In genomic region chr9:110033869-110034268, GRCh38 we compare ENCODE assay signal across 20 cellular contexts.
DNase-seq lines count a peak whose midpoint lies in the region; ATAC-seq and TF ChIP-seq lines count a peak whose summit lies in the region.
"Had no signal": no experiment of that assay in that cellular context is flagged by ENCODE, and none has a peak within 500 bp of the region (broad histone marks: within the 10 kb centered on the region; RNA-seq: fewer than 3 reads in every experiment).

No MANE protein-coding gene starts in this region.

- intact Hi-C loops in left lung (cut with DNase I) = no loop called here

- peaks cover 16% of the 10 kb centered on the region for H3K4me1 Mint-ChIP-seq in neural progenitor cell

- H3K4me3 ChIP-seq in neural progenitor cell = no peak overlapping the region
- H3K4me3 ChIP-seq in left lung = no peak overlapping the region
- H3K4me3 ChIP-seq: cardiac muscle cell, left ventricle myocardium inferior, thoracic aorta had no signal

- no peak for ATAC-seq in HG03045 (IDR thresholded peaks at IDR 0.05; ENCODE audit: unreplicated experiment)
- no peak for ATAC-seq in GM18907 (IDR thresholded peaks at IDR 0.05; ENCODE audit: unreplicated experiment)
- ATAC-seq in left lung = no peak
- ATAC-seq: HepG2; stimulated activated memory B cell treated with anti-CD40 and anti-IgM and Interleukin-4, amounts not matched to agents 10 μg/mL and 1 μg/mL and 100 μg/mL, for 72 hours had no signal

- TF ChIP-seq CTCF in neural progenitor cell (IDR thresholded peaks at IDR 0.05) = no peak
- TF ChIP-seq CTCF in left lung (IDR thresholded peaks at IDR 0.05) = no peak

- H3K4me1 ChIP-seq in neural progenitor cell = peaks cover 11% of the 10 kb centered on the region
- H3K4me1 ChIP-seq in left lung = peaks cover 0 to 17% of the 10 kb centered on the region in 2 donors

- H3K9me3 ChIP-seq in neural progenitor cell (ENCODE audit: low read depth) = no peaks in the 10 kb centered on the region
- H3K9me3 ChIP-seq in left lung = no peaks in the 10 kb centered on the region
- H3K9me3 ChIP-seq: left ventricle myocardium inferior, neutrophil, thoracic aorta had no signal

- no peaks in the 10 kb centered on the region for H3K9me3 Mint-ChIP-seq in neural progenitor cell
- H3K9me3 Mint-ChIP-seq: activated T-helper 1 cell treated with anti-CD3 and anti-CD28 coated beads, Interleukin-12 subunit alpha, Interleukin-12 subunit beta, Interleukin-2, Interleukin-4 antibody, amounts not matched to agents 30 ng/mL and 10 ng/mL and 1 ng/mL, durations not matched to agents 14 hours and 24 hours and 36 hours; CD8-positive, alpha-beta memory T cell; stimulated activated memory B cell treated with anti-CD40 and anti-IgM and Interleukin-4, amounts not matched to agents 10 μg/mL and 1 μg/mL and 100 μg/mL, for 72 hours had no signal

- no peaks in the 10 kb centered on the region for H4K20me1 ChIP-seq in neural progenitor cell (ENCODE audit: low read depth)

- no peaks in the 10 kb centered on the region for H3K36me3 Mint-ChIP-seq in neural progenitor cell
- H3K36me3 Mint-ChIP-seq: CD8-positive, alpha-beta memory T cell; stimulated activated memory B cell treated with anti-CD40 and anti-IgM and Interleukin-4, amounts not matched to agents 10 μg/mL and 1 μg/mL and 100 μg/mL, for 72 hours had no signal

- peak; percentile 79 for DNase-seq in EL
- peak; percentile 84 for DNase-seq in M059J (ENCODE audit: low read depth)
- DNase-seq in astrocyte of the hippocampus (ENCODE audit: low read depth, low spot score) = peak; percentile 57
- peak; percentile 22 for DNase-seq in neural progenitor cell (ENCODE audit: low spot score)
- no peak for DNase-seq in activated naive CD4-positive, alpha-beta T cell treated with Interleukin-2 at 50 U/mL for 16 hours
- DNase-seq in left lung = no peak
- DNase-seq: activated CD4-positive, alpha-beta T cell treated with anti-CD3 and anti-CD28 coated beads for 1 hour; CD8-positive, alpha-beta memory T cell; DMS79 treated with DMSO at 0.1 percent for 48 hours; left ventricle myocardium inferior; NCI-H1436 treated with DMSO at 0.1 percent for 48 hours; retina had no signal

- H3K36me3 ChIP-seq in neural progenitor cell = no peaks in the 10 kb centered on the region
- H3K36me3 ChIP-seq in left lung = no peaks in the 10 kb centered on the region
- H3K36me3 ChIP-seq: cardiac muscle cell, left ventricle myocardium inferior, neutrophil, thoracic aorta had no signal

- H3F3A ChIP-seq in neural progenitor cell (ENCODE audit: low read depth) = no peaks in the 10 kb centered on the region

- no peak overlapping the region for H3K4me2 ChIP-seq in neural progenitor cell

- no peak overlapping the region for H3K9ac ChIP-seq in neural progenitor cell

- H3K27me3 Mint-ChIP-seq in neural progenitor cell (ENCODE audit: insufficient read depth, low read depth) = peaks cover 5% of the 10 kb centered on the region
- H3K27me3 Mint-ChIP-seq: stimulated activated memory B cell treated with anti-CD40 and anti-IgM and Interleukin-4, amounts not matched to agents 10 μg/mL and 1 μg/mL and 100 μg/mL, for 72 hours had no signal

- no peak overlapping the region for H2AFZ ChIP-seq in neural progenitor cell (replicated peaks)

- no peaks in the 10 kb centered on the region for H3K27me3 ChIP-seq in neural progenitor cell
- no peaks in the 10 kb centered on the region for H3K27me3 ChIP-seq in left lung
- H3K27me3 ChIP-seq: cardiac muscle cell, neutrophil had no signal

- H3K27ac ChIP-seq in neural progenitor cell (no peak overlapping the region), left lung (no peak overlapping the region)
- H3K27ac ChIP-seq: cardiac muscle cell, left ventricle myocardium inferior, neutrophil had no signal

- no peak overlapping the region for H3K4me3 Mint-ChIP-seq in neural progenitor cell
- H3K4me3 Mint-ChIP-seq: activated T-helper 1 cell treated with anti-CD3 and anti-CD28 coated beads, Interleukin-12 subunit alpha, Interleukin-12 subunit beta, Interleukin-2, Interleukin-4 antibody, amounts not matched to agents 30 ng/mL and 10 ng/mL and 1 ng/mL, durations not matched to agents 14 hours and 24 hours and 36 hours; CD8-positive, alpha-beta memory T cell; stimulated activated memory B cell treated with anti-CD40 and anti-IgM and Interleukin-4, amounts not matched to agents 10 μg/mL and 1 μg/mL and 100 μg/mL, for 72 hours had no signal

- no peaks in the 10 kb centered on the region for H3K79me2 ChIP-seq in neural progenitor cell (ENCODE audit: low read depth)

- no peak overlapping the region for H3K27ac Mint-ChIP-seq in neural progenitor cell
- H3K27ac Mint-ChIP-seq: CD8-positive, alpha-beta memory T cell; stimulated activated memory B cell treated with anti-CD40 and anti-IgM and Interleukin-4, amounts not matched to agents 10 μg/mL and 1 μg/mL and 100 μg/mL, for 72 hours had no signal

Comparison
In these comparisons a context has a peak if more than half of its experiments do, and no peak if none do; other contexts are left out.
1. DNase-seq: peak in EL (single experiment), M059J (single experiment), astrocyte of the hippocampus (single experiment) and neural progenitor cell (single experiment); none in activated naive CD4-positive, alpha-beta T cell treated with Interleukin-2 at 50 U/mL for 16 hours (single experiment) and left lung (0 of 2).